Comparison of ENCODE assay signal across 10 cellular contexts in the genomic region with DNA sequence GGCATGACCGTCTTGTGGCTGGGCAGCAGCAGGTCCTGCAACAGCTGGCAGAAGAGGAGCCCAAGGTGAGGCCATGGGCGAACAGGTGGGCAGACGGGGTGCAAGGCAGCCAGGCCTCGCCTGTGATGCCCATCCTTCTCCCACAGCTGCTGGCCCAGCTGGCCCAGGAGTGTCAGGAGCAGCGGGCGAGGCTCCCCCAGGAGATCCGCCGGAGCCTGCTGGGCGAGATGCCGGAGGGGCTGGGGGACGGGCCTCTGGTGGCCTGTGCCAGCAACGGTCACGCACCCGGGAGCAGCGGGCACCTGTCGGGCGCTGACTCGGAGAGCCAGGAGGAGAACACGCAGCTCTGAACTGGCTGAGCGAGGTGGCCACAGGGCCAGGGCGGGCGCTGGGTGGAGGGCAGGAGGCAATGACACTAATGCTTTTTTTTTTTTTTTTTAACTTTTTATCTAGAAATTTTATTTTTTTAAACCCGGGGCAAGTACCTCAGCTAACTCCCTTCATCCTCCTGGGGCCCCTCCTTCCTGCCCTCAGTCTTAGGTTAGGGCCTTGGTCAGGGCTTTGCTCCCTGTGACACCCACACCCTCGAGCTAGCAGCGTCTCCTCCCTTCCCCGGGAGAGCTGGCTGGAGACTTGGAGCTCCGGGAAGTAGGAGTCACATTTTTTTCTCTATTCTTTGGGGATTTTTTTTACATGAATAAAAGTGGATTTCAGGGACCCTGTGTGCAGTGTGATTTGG. TPM values are rescaled to one million over a fixed set of nuclear protein-coding genes. Genes with fewer than 3 reads are reported as not detected.
DNase-seq lines count a peak whose midpoint lies in the region; ATAC-seq, FAIRE-seq and TF ChIP-seq lines count a peak whose summit lies in the region.
"Had no signal": no experiment of that assay in that cellular context is flagged by ENCODE, and none has a peak within 500 bp of the region (broad histone marks: within the 10 kb centered on the region; RNA-seq: fewer than 3 reads in every experiment).

No MANE protein-coding gene starts in this region.

- DNase-seq in heart left ventricle (peak in 1 of 5 donors; percentile 54), left ventricle myocardium superior (no peak), K562 (ENCODE audit: extremely low read depth in 1 of 4, low spot score in 3 of 4) (no peak), upper lobe of right lung (no peak), CD1c-positive myeloid dendritic cell (ENCODE audit: extremely low spot score) (no peak), progenitor cell of endocrine pancreas (ENCODE audit: low spot score, unreplicated experiment) (no peak)
- DNase-seq: Calu3, NCI-H1048 had no signal

- no peak overlapping the region for H3K27ac Mint-ChIP-seq in progenitor cell of endocrine pancreas

- TF ChIP-seq RAD21 in K562 (CRISPR knock-in tag; conservative IDR thresholded peaks at IDR 0.05 in 1 of 2, IDR thresholded peaks at IDR 0.05 in 1 of 2), result no peak

- H3K27me3 ChIP-seq in heart left ventricle (no peaks in the 10 kb centered on the region), K562 (ENCODE audit: control insufficient read depth in 2 of 2, insufficient read depth in 2 of 2, low read length in 2 of 2) (no peaks in the 10 kb centered on the region), muscle layer of duodenum (ENCODE audit: low read depth, low read length) (no peaks in the 10 kb centered on the region), upper lobe of right lung (no peaks in the 10 kb centered on the region)

- H3K36me3 Mint-ChIP-seq in progenitor cell of endocrine pancreas (ENCODE audit: insufficient read depth), result peaks cover 5% of the 10 kb centered on the region

- peaks cover 12% of the 10 kb centered on the region for H3K4me1 Mint-ChIP-seq in progenitor cell of endocrine pancreas (ENCODE audit: low read depth)

- BruUV-seq in K562 (replicated peaks; lab: Mats Ljungman, UMichigan), result no TSS peak

- H3K79me2 ChIP-seq in K562 (ENCODE audit: control insufficient read depth, insufficient read depth, low read length), result peaks cover 28% of the 10 kb centered on the region

- peak overlapping the region; percentile 89 to 99; a peak in 3 of 4 replicates for H3K9ac ChIP-seq in K562 (ENCODE audit: insufficient read depth in 1 of 2, low read depth in 2 of 2, low read length in 2 of 2)

- no peaks in the 10 kb centered on the region for H4K20me1 ChIP-seq in K562 (replicated peaks; ENCODE audit: control insufficient read depth, insufficient read depth, low read length)

- H3K4me2 ChIP-seq in K562 (ENCODE audit: insufficient read depth, low read length), result no peak overlapping the region

- no peaks in the 10 kb centered on the region for H3K9me3 Mint-ChIP-seq in progenitor cell of endocrine pancreas (ENCODE audit: low read depth)

- H3K27ac ChIP-seq in heart left ventricle (peak overlapping the region; percentile 86 to 100 (median 97)), K562 (ENCODE audit: extremely low read depth, low read depth, low read length) (peak overlapping the region; percentile 96), muscle layer of duodenum (ENCODE audit: low read length) (peak overlapping the region; percentile 83), upper lobe of right lung (peak overlapping the region; percentile 92)

- TF ChIP-seq POLR2A in heart left ventricle (IDR thresholded peaks at IDR 0.05) (no peak), K562 (conservative IDR thresholded peaks at IDR 0.05) (no peak)

- no peak for TF ChIP-seq EP300 in K562 (IDR thresholded peaks at IDR 0.05; ENCODE audit: low read length)

- no peaks in the 10 kb centered on the region for H3K9me3 ChIP-seq in heart left ventricle
- H3K9me3 ChIP-seq in K562 (replicated peaks; ENCODE audit: control insufficient read depth, insufficient read depth, low read depth, low read length), result no peaks in the 10 kb centered on the region
- no peaks in the 10 kb centered on the region for H3K9me3 ChIP-seq in muscle layer of duodenum (ENCODE audit: control insufficient read depth in 1 of 2, low read length in 2 of 2)
- no peaks in the 10 kb centered on the region for H3K9me3 ChIP-seq in upper lobe of right lung

- POLR2A ChIA-PET in K562 (lab: Yijun Ruan, JAX), result interaction anchor here (0.6 to 5.7 kb wide), 7 partner anchors 9 to 61 kb away, joined by 3 to 58 read pairs (median 31); partner anchors contain the start of genes CATSPERZ, ESRRA, FERMT3 and NUDT22

- H2AFZ ChIP-seq in K562 (ENCODE audit: low read depth, low read length), result no peak overlapping the region

- no peak for FAIRE-seq in K562 (lab: Jason Lieb, UNC)

- no peak overlapping the region for H3K4me3 Mint-ChIP-seq in progenitor cell of endocrine pancreas (ENCODE audit: low read depth)

- H3K9me1 ChIP-seq in K562 (ENCODE audit: control insufficient read depth, insufficient read depth, low read length), result peaks cover 3% of the 10 kb centered on the region

- CTCF ChIA-PET in K562 (lab: Yijun Ruan, JAX; ENCODE audit: low intra/inter-chr PET ratio), result no interaction called here

- H3K27me3 Mint-ChIP-seq in progenitor cell of endocrine pancreas, result no peaks in the 10 kb centered on the region

- intact Hi-C loops in heart left ventricle (cut with DNase I), result no loop called here
- intact Hi-C loops in left ventricle myocardium superior (cut with micrococcal nuclease), result no loop called here
- intact Hi-C loops in K562 (cut with micrococcal nuclease), result no loop called here
- intact Hi-C loops in upper lobe of right lung (cut with DNase I), result no loop called here

- WGBS in heart left ventricle, 4 donors, result 59 to 83% (median 72%) methylated on average over 24 to 27 of the region's 27 CpGs
- WGBS in K562 (ENCODE audit: insufficient coverage, low coverage, missing lambda C conversion rate), result 83% methylated on average over 19 of the region's 27 CpGs

- in situ Hi-C loops in K562 (cut with MboI), result no loop called here

- H3K36me3 ChIP-seq in heart left ventricle (peaks cover 0 to 46% (median 37%) of the 10 kb centered on the region in 9 donors), K562 (ENCODE audit: control insufficient read depth, insufficient read depth, low read length) (peaks cover 54% of the 10 kb centered on the region), muscle layer of duodenum (ENCODE audit: control insufficient read depth in 1 of 2, insufficient read depth in 2 of 2, low read length in 2 of 2) (peaks cover 27% of the 10 kb centered on the region in 2 donors), upper lobe of right lung (peaks cover 38% of the 10 kb centered on the region)

- ATAC-seq in heart left ventricle (no peak), left ventricle myocardium superior (no peak), K562 (no peak), upper lobe of right lung (no peak), HG02938 (IDR thresholded peaks at IDR 0.05; ENCODE audit: unreplicated experiment) (no peak)

- TF ChIP-seq CTCF in heart left ventricle (IDR thresholded peaks at IDR 0.05) (no peak), K562 (IDR thresholded peaks at IDR 0.05 in 2 of 3, conservative IDR thresholded peaks at IDR 0.05 in 1 of 3; ENCODE audit: insufficient read depth in 2 of 3, low read depth in 1 of 3, low read length in 3 of 3) (no peak), upper lobe of right lung (IDR thresholded peaks at IDR 0.05) (no peak), progenitor cell of endocrine pancreas (IDR thresholded peaks at IDR 0.05; ENCODE audit: unreplicated experiment) (no peak)

- H3K4me3 ChIP-seq in heart left ventricle, result peak overlapping the region in 4 of 12 donors; percentile 77 to 95 (median 82)
- no peak overlapping the region for H3K4me3 ChIP-seq in K562
- no peak overlapping the region for H3K4me3 ChIP-seq in muscle layer of duodenum (ENCODE audit: low read depth in 1 of 2, low read length in 2 of 2)
- H3K4me3 ChIP-seq in upper lobe of right lung, result peak overlapping the region; percentile 73

- H3K4me1 ChIP-seq in heart left ventricle, result peaks cover 2 to 37% (median 31%) of the 10 kb centered on the region in 12 donors
- peaks cover 21 to 65% of the 10 kb centered on the region in 2 experiments for H3K4me1 ChIP-seq in K562 (replicated peaks in 1 of 2; ENCODE audit: control insufficient read depth in 2 of 2, insufficient read depth in 2 of 2, low read length in 2 of 2)
- H3K4me1 ChIP-seq in muscle layer of duodenum (ENCODE audit: control insufficient read depth in 1 of 2, insufficient read depth in 2 of 2, low read length in 2 of 2), result peaks cover 14 to 20% of the 10 kb centered on the region in 2 donors
- peaks cover 26% of the 10 kb centered on the region for H3K4me1 ChIP-seq in upper lobe of right lung

RNA-seq across cellular contexts. Expression of gene PLCB3, which starts 16.0 kb away (rescaled TPM):
- total RNA-seq in heart left ventricle (10 to 100 TPM in 3 of 9 donors, 1 to 10 TPM in 6; 7.6 to 19.1 (median 9.8) TPM), left ventricle myocardium superior (12.0 TPM), K562 (2014; rRNA removed) (33.6 and 42.5 TPM in 2 replicates), K562 (2014; rRNA removed; fragmentation: Illumina TruSeq; extraction: Trizol) (7.0 and 8.4 TPM in 2 replicates), K562 (2015; rRNA removed; fragmentation: Illumina TruSeq; extraction: Trizol) (14.6 and 14.9 TPM in 2 replicates), K562 (2021) (37.1 and 44.8 TPM in 2 replicates), upper lobe of right lung (32.4 TPM), progenitor cell of endocrine pancreas (22.6 and 27.3 TPM in 2 replicates)
- polyA plus RNA-seq in heart left ventricle (10 to 100 TPM in 1 of 2 donors, 1 to 10 TPM in 1; 7.4 to 11.6 TPM), K562 (2011; rRNA removed) (11.5 and 18.0 TPM in 2 replicates), K562 (2014; fragmentation: Illumina TruSeq; extraction: Trizol) (16.0 and 23.9 TPM in 2 replicates), K562 (2014; fragmentation: Nextera tagmentation; extraction: Ambion mirVana) (under 1 TPM; 0.31 to 0.37 TPM), K562 (2014; rRNA removed) (24.7 and 27.6 TPM in 2 replicates)
- total RNA-seq in K562 (2011; cell fraction: chromatin; rRNA removed; ENCODE audit: low replicate concordance), result 41.0 and 132 TPM in 2 replicates
- 77.6 and 79.7 TPM in 2 replicates for total RNA-seq in K562 (2011; cell fraction: nucleolus; rRNA removed)
- total RNA-seq in K562 (2011; cell fraction: nucleoplasm; rRNA removed), result 28.1 and 43.7 TPM in 2 replicates
- 10.3 and 18.2 TPM in 2 replicates for polyA plus RNA-seq in K562 (2011; cell fraction: cytosol; rRNA removed)
- 77.2 and 104 TPM in 2 replicates for polyA plus RNA-seq in K562 (2011; cell fraction: nucleus; rRNA removed)
- polyA plus RNA-seq in K562 (2012), result 23.9 and 26.4 TPM in 2 replicates
- 9.7 and 13.1 TPM in 2 replicates for polyA minus RNA-seq in K562 (2011; rRNA and poly(A)+ RNA removed)
- polyA minus RNA-seq in K562 (2011; cell fraction: cytosol; rRNA and poly(A)+ RNA removed), result 19.2 and 19.7 TPM in 2 replicates
- polyA minus RNA-seq in K562 (2011; cell fraction: nucleus; rRNA and poly(A)+ RNA removed), result 20.1 and 25.0 TPM in 2 replicates

RNA-seq across cellular contexts. Expression of gene BAD, which starts 17.1 kb away (rescaled TPM):
- total RNA-seq in heart left ventricle (100 to 1,000 TPM in 2 of 9 donors, 10 to 100 TPM in 7; 41.5 to 123 (median 49.9) TPM), left ventricle myocardium superior (98.7 TPM), K562 (2014; rRNA removed) (45.6 and 58.5 TPM in 2 replicates), K562 (2014; rRNA removed; fragmentation: Illumina TruSeq; extraction: Trizol) (2.9 and 4.1 TPM in 2 replicates), K562 (2015; rRNA removed; fragmentation: Illumina TruSeq; extraction: Trizol) (18.8 and 23.8 TPM in 2 replicates), K562 (2021) (25.2 and 27.1 TPM in 2 replicates), upper lobe of right lung (58.9 TPM), progenitor cell of endocrine pancreas (42.8 and 46.9 TPM in 2 replicates)
- polyA plus RNA-seq in heart left ventricle (10 to 100 TPM; 76.9 to 94.6 TPM), K562 (2011; rRNA removed) (11.8 and 21.1 TPM in 2 replicates), K562 (2014; fragmentation: Illumina TruSeq; extraction: Trizol) (4.7 and 12.8 TPM in 2 replicates), K562 (2014; fragmentation: Nextera tagmentation; extraction: Ambion mirVana) (1 to 10 TPM in 1 of 2 experiments, under 1 TPM in 1; 0.61 to 4.0 TPM), K562 (2014; rRNA removed) (34.3 and 43.0 TPM in 2 replicates)
- 2.4 and 7.5 TPM in 2 replicates for total RNA-seq in K562 (2011; cell fraction: chromatin; rRNA removed; ENCODE audit: low replicate concordance)
- total RNA-seq in K562 (2011; cell fraction: nucleolus; rRNA removed), result 7.5 and 12.9 TPM in 2 replicates
- total RNA-seq in K562 (2011; cell fraction: nucleoplasm; rRNA removed), result 4.4 and 4.8 TPM in 2 replicates
- polyA plus RNA-seq in K562 (2011; cell fraction: cytosol; rRNA removed), result 21.0 and 30.7 TPM in 2 replicates
- 8.6 and 11.1 TPM in 2 replicates for polyA plus RNA-seq in K562 (2011; cell fraction: nucleus; rRNA removed)
- polyA plus RNA-seq in K562 (2012), result 23.1 and 33.4 TPM in 2 replicates
- 1.2 and 2.6 TPM in 2 replicates for polyA minus RNA-seq in K562 (2011; rRNA and poly(A)+ RNA removed)
- 6.3 and 7.1 TPM in 2 replicates for polyA minus RNA-seq in K562 (2011; cell fraction: cytosol; rRNA and poly(A)+ RNA removed)
- 4.2 and 7.6 TPM in 2 replicates for polyA minus RNA-seq in K562 (2011; cell fraction: nucleus; rRNA and poly(A)+ RNA removed)

RNA-seq across cellular contexts. Expression of gene GPR137, which starts 18.3 kb away (rescaled TPM):
- 10 to 100 TPM; 24.3 to 48.3 (median 26.2) TPM for total RNA-seq in heart left ventricle
- 10 to 100 TPM; 20.2 to 44.0 TPM for polyA plus RNA-seq in heart left ventricle
- 33.6 TPM for total RNA-seq in left ventricle myocardium superior
- total RNA-seq in K562 (2011; cell fraction: chromatin; rRNA removed; ENCODE audit: low replicate concordance), result 17.4 and 66.7 TPM in 2 replicates
- total RNA-seq in K562 (2011; cell fraction: nucleolus; rRNA removed), result 37.2 and 39.7 TPM in 2 replicates
- 27.5 and 29.7 TPM in 2 replicates for total RNA-seq in K562 (2011; cell fraction: nucleoplasm; rRNA removed)
- 10.7 and 14.8 TPM in 2 replicates for total RNA-seq in K562 (2014; rRNA removed)
- 2.9 and 4.1 TPM in 2 replicates for total RNA-seq in K562 (2014; rRNA removed; fragmentation: Illumina TruSeq; extraction: Trizol)
- 10.9 and 11.9 TPM in 2 replicates for total RNA-seq in K562 (2015; rRNA removed; fragmentation: Illumina TruSeq; extraction: Trizol)
- 26.7 and 30.1 TPM in 2 replicates for total RNA-seq in K562 (2021)
- 6.0 and 11.3 TPM in 2 replicates for polyA plus RNA-seq in K562 (2011; rRNA removed)
- 11.8 and 23.6 TPM in 2 replicates for polyA plus RNA-seq in K562 (2011; cell fraction: cytosol; rRNA removed)
- 58.9 and 94.9 TPM in 2 replicates for polyA plus RNA-seq in K562 (2011; cell fraction: nucleus; rRNA removed)
- 25.3 and 28.5 TPM in 2 replicates for polyA plus RNA-seq in K562 (2012)
- 13.2 and 16.9 TPM in 2 replicates for polyA plus RNA-seq in K562 (2014; fragmentation: Illumina TruSeq; extraction: Trizol)
- polyA plus RNA-seq in K562 (2014; fragmentation: Nextera tagmentation; extraction: Ambion mirVana), result under 1 TPM; 0.32 to 0.52 TPM
- 18.2 and 18.9 TPM in 2 replicates for polyA plus RNA-seq in K562 (2014; rRNA removed)
- 2.8 and 3.4 TPM in 2 replicates for polyA minus RNA-seq in K562 (2011; rRNA and poly(A)+ RNA removed)
- 10.0 and 10.6 TPM in 2 replicates for polyA minus RNA-seq in K562 (2011; cell fraction: cytosol; rRNA and poly(A)+ RNA removed)
- polyA minus RNA-seq in K562 (2011; cell fraction: nucleus; rRNA and poly(A)+ RNA removed), result 12.3 and 14.0 TPM in 2 replicates
- total RNA-seq in upper lobe of right lung, result 38.6 TPM
- total RNA-seq in progenitor cell of endocrine pancreas, result 46.7 and 56.5 TPM in 2 replicates

RNA-seq across cellular contexts. Expression of gene PPP1R14B, which starts 20.6 kb away (rescaled TPM):
- 100 to 1,000 TPM in 4 of 9 donors, 10 to 100 TPM in 5; 69.6 to 244 (median 90.4) TPM for total RNA-seq in heart left ventricle
- 100 to 1,000 TPM; 160 to 167 TPM for polyA plus RNA-seq in heart left ventricle
- total RNA-seq in left ventricle myocardium superior, result 132 TPM
- 22.4 and 60.4 TPM in 2 replicates for total RNA-seq in K562 (2011; cell fraction: chromatin; rRNA removed; ENCODE audit: low replicate concordance)
- 71.5 and 97.6 TPM in 2 replicates for total RNA-seq in K562 (2011; cell fraction: nucleolus; rRNA removed)
- 71.8 and 129 TPM in 2 replicates for total RNA-seq in K562 (2011; cell fraction: nucleoplasm; rRNA removed)
- total RNA-seq in K562 (2014; rRNA removed), result 566 and 592 TPM in 2 replicates
- 114 and 162 TPM in 2 replicates for total RNA-seq in K562 (2014; rRNA removed; fragmentation: Illumina TruSeq; extraction: Trizol)
- 300 and 321 TPM in 2 replicates for total RNA-seq in K562 (2015; rRNA removed; fragmentation: Illumina TruSeq; extraction: Trizol)
- total RNA-seq in K562 (2021), result 391 and 402 TPM in 2 replicates
- polyA plus RNA-seq in K562 (2011; rRNA removed), result 182 and 196 TPM in 2 replicates
- polyA plus RNA-seq in K562 (2011; cell fraction: cytosol; rRNA removed), result 198 and 362 TPM in 2 replicates
- 169 and 217 TPM in 2 replicates for polyA plus RNA-seq in K562 (2011; cell fraction: nucleus; rRNA removed)
- polyA plus RNA-seq in K562 (2012), result 195 and 318 TPM in 2 replicates
- polyA plus RNA-seq in K562 (2014; fragmentation: Illumina TruSeq; extraction: Trizol), result 212 and 254 TPM in 2 replicates
- 10 to 100 TPM in 1 of 2 experiments, 1 to 10 TPM in 1; 7.7 to 17.5 TPM for polyA plus RNA-seq in K562 (2014; fragmentation: Nextera tagmentation; extraction: Ambion mirVana)
- 312 and 380 TPM in 2 replicates for polyA plus RNA-seq in K562 (2014; rRNA removed)
- 33.2 and 49.9 TPM in 2 replicates for polyA minus RNA-seq in K562 (2011; rRNA and poly(A)+ RNA removed)
- 84.7 and 86.5 TPM in 2 replicates for polyA minus RNA-seq in K562 (2011; cell fraction: cytosol; rRNA and poly(A)+ RNA removed)
- polyA minus RNA-seq in K562 (2011; cell fraction: nucleus; rRNA and poly(A)+ RNA removed), result 27.9 and 34.1 TPM in 2 replicates
- total RNA-seq in upper lobe of right lung, result 76.5 TPM
- total RNA-seq in progenitor cell of endocrine pancreas, result 198 TPM in 2 replicates

RNA-seq across cellular contexts. Expression of gene KCNK4, which starts 23.7 kb away (rescaled TPM):
- not detected for total RNA-seq in heart left ventricle
- polyA plus RNA-seq in heart left ventricle, result not detected
- total RNA-seq in left ventricle myocardium superior, result not detected
- 0.37 and 0.74 TPM in 2 replicates for total RNA-seq in K562 (2011; cell fraction: chromatin; rRNA removed; ENCODE audit: low replicate concordance)
- 0.17 and 0.26 TPM in 2 replicates for total RNA-seq in K562 (2011; cell fraction: nucleolus; rRNA removed)
- 0.44 TPM in 1 of 2 replicates, not detected in the other for total RNA-seq in K562 (2011; cell fraction: nucleoplasm; rRNA removed)
- total RNA-seq in K562 (2014; rRNA removed), result not detected in 2 replicates
- not detected in 2 replicates for total RNA-seq in K562 (2014; rRNA removed; fragmentation: Illumina TruSeq; extraction: Trizol)
- total RNA-seq in K562 (2015; rRNA removed; fragmentation: Illumina TruSeq; extraction: Trizol), result not detected in 2 replicates
- not detected in 2 replicates for total RNA-seq in K562 (2021)
- not detected in 2 replicates for polyA plus RNA-seq in K562 (2011; rRNA removed)
- not detected in 2 replicates for polyA plus RNA-seq in K562 (2011; cell fraction: cytosol; rRNA removed)
- polyA plus RNA-seq in K562 (2011; cell fraction: nucleus; rRNA removed), result 0.13 and 0.14 TPM in 2 replicates
- polyA plus RNA-seq in K562 (2012), result 0.05 TPM in 1 of 2 replicates, not detected in the other
- not detected in 2 replicates for polyA plus RNA-seq in K562 (2014; fragmentation: Illumina TruSeq; extraction: Trizol)
- not detected for polyA plus RNA-seq in K562 (2014; fragmentation: Nextera tagmentation; extraction: Ambion mirVana)
- polyA plus RNA-seq in K562 (2014; rRNA removed), result not detected in 2 replicates
- polyA minus RNA-seq in K562 (2011; rRNA and poly(A)+ RNA removed), result not detected in 2 replicates
- not detected in 2 replicates for polyA minus RNA-seq in K562 (2011; cell fraction: cytosol; rRNA and poly(A)+ RNA removed)
- not detected in 2 replicates for polyA minus RNA-seq in K562 (2011; cell fraction: nucleus; rRNA and poly(A)+ RNA removed)
- total RNA-seq in upper lobe of right lung, result not detected
- total RNA-seq in progenitor cell of endocrine pancreas, result 0.62 TPM in 1 of 2 replicates, not detected in the other
- total RNA-seq: Calu3 had no signal
